ENCODE assay signal across 8 cellular contexts in genomic region chr14:73726025-73726961, GRCh38. TPM values are rescaled to one million over a fixed set of nuclear protein-coding genes. Genes with fewer than 3 reads are reported as not detected.
A peak's percentile ranks its signal among the peaks of the same experiment; 100 is the strongest.
DNase-seq lines count a peak whose midpoint lies in the region; ATAC-seq and TF ChIP-seq lines count a peak whose summit lies in the region.

No MANE protein-coding gene starts in this region.

- intact Hi-C loops in gastrocnemius medialis (cut with DNase I; ENCODE audit: low total_unique reads): loop anchor here (5.0 to 10.0 kb wide), 3 partner anchors 161 to 359 kb away; partner anchors contain the start of genes ALDH6A1, COQ6, FAM161B and LIN52

- TF ChIP-seq POLR2A in gastrocnemius medialis (IDR thresholded peaks at IDR 0.05): no peak

- H3K36me3 ChIP-seq in SJCRH30 (peaks cover 82% of the 10 kb centered on the region), gastrocnemius medialis (peaks cover 0 to 37% of the 10 kb centered on the region in 2 donors)

- in situ Hi-C loops in gastrocnemius medialis (cut with MboI; ENCODE audit: low sequenced_read_pairs in 4 of 4): loop anchor here in 2 of 4 donors (5.0 to 10.0 kb wide), 3 partner anchors 59 to 101 kb away; no protein-coding TSS in a partner anchor

- H3K4me1 ChIP-seq in SJCRH30: peaks cover 45% of the 10 kb centered on the region
- peaks cover 57 to 68% of the 10 kb centered on the region in 2 donors for H3K4me1 ChIP-seq in gastrocnemius medialis

- DNase-seq in Daoy (ENCODE audit: low read depth): peak; percentile 82
- no peak for DNase-seq in SJCRH30
- no peak for DNase-seq in epithelial cell of prostate (ENCODE audit: low read depth, low spot score)
- peak; percentile 39 to 70 for DNase-seq in gastrocnemius medialis
- DNase-seq in left lobe of liver (ENCODE audit: low spot score): no peak
- no peak for DNase-seq in hypothalamus (lab: John Stamatoyannopoulos, UW)
- DNase-seq in AML-193 (lab: John Stamatoyannopoulos, UW): no peak
- DNase-seq in DMS153 treated with DMSO at 0.1 percent for 48 hours (lab: John Stamatoyannopoulos, UW; ENCODE audit: unreplicated experiment): no peak

- TF ChIP-seq CTCF in gastrocnemius medialis (IDR thresholded peaks at IDR 0.05 in 4 of 5, conservative IDR thresholded peaks at IDR 0.05 in 1 of 5): no peak

- no peaks in the 10 kb centered on the region for H3K9me3 ChIP-seq in SJCRH30 (replicated peaks)
- H3K9me3 ChIP-seq in gastrocnemius medialis: no peaks in the 10 kb centered on the region

- H3K27me3 ChIP-seq in SJCRH30 (no peaks in the 10 kb centered on the region), gastrocnemius medialis (no peaks in the 10 kb centered on the region)

- H3K27ac ChIP-seq in SJCRH30 (peak overlapping the region; percentile 47), epithelial cell of prostate (peak overlapping the region; percentile 89), gastrocnemius medialis (peak overlapping the region; percentile 89 to 95 (median 93))

- ATAC-seq in gastrocnemius medialis (no peak), left lobe of liver (no peak)

- H3K4me3 ChIP-seq in SJCRH30 (no peak overlapping the region), gastrocnemius medialis (no peak overlapping the region)

RNA-seq across cellular contexts. Expression of gene PNMA1, which starts 12.1 kb away (rescaled TPM):
- total RNA-seq in Daoy (2014; rRNA removed; shearing (Covaris generic)): 20.2 and 22.4 TPM in 2 replicates
- total RNA-seq in SJCRH30 (2014; rRNA removed; shearing (Covaris generic)): 11.0 and 11.3 TPM in 2 replicates
- total RNA-seq in gastrocnemius medialis (10 to 100 TPM in 1 of 4 donors, 1 to 10 TPM in 3; 7.6 to 18.5 (median 8.8) TPM), left lobe of liver (2.3 TPM)

Comparison
In these comparisons a context has a peak if more than half of its experiments do, and no peak if none do; other contexts are left out.
1. DNase-seq: peak in Daoy (single experiment) and gastrocnemius medialis (2 of 2); none in SJCRH30 (0 of 2), epithelial cell of prostate (single experiment), left lobe of liver (single experiment), hypothalamus (0 of 51), AML-193 (0 of 2) and DMS153 treated with DMSO at 0.1 percent for 48 hours (single experiment).
2. Peak in every context shown above with its lines, with median percentiles within 50 percentile points of each other: H3K27ac ChIP-seq.